ENCODE assay signal across 15 cellular contexts in the genomic region with DNA sequence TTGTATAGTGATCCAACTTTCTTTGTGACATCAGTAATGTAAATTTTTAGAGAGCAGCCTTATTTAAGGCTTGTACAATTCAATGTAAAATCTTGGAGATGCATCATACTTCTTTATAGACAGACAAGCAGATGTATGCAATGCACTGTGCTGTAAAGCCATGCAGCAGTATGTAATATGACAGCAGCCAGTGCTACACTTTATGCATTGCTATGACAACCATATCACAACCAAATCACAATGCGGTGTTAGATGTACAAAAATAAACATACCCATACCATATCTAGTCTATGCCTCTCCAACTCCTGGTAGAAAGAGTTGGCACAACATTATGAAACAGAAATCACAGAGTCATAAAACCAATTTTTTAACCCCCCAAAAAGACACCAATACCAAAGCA.
"Had no signal": no experiment of that assay in that cellular context is flagged by ENCODE, and none has a peak within 500 bp of the region (broad histone marks: within the 10 kb centered on the region; RNA-seq: fewer than 3 reads in every experiment).

No MANE protein-coding gene starts in this region.

- FAIRE-seq: urothelium cell line had no signal

- H3K4me3 ChIP-seq: coronary artery, stomach, thoracic aorta had no signal

- DNase-seq: activated B cell treated with CpG ODN at 0.5 μM for 24 hours; activated CD4-positive, alpha-beta T cell treated with anti-CD3 and anti-CD28 coated beads, Interleukin-2, amount 10 ng/mL, durations not matched to agents 7 days and 5 days; activated naive CD4-positive, alpha-beta T cell treated with anti-CD3 and anti-CD28 coated beads, Interleukin-2, amount 10 ng/mL, durations not matched to agents 7 days and 5 days; effector CD4-positive, alpha-beta T cell; foreskin melanocyte; head of caudate nucleus; left colon; natural killer cell; nucleus accumbens; right cardiac atrium; small intestine; stomach had no signal

- H3K27me3 ChIP-seq: stomach had no signal

- H3K27ac ChIP-seq: coronary artery, stomach, thoracic aorta had no signal
